ENCODE assay signal across 8 cellular contexts in the genomic region with DNA sequence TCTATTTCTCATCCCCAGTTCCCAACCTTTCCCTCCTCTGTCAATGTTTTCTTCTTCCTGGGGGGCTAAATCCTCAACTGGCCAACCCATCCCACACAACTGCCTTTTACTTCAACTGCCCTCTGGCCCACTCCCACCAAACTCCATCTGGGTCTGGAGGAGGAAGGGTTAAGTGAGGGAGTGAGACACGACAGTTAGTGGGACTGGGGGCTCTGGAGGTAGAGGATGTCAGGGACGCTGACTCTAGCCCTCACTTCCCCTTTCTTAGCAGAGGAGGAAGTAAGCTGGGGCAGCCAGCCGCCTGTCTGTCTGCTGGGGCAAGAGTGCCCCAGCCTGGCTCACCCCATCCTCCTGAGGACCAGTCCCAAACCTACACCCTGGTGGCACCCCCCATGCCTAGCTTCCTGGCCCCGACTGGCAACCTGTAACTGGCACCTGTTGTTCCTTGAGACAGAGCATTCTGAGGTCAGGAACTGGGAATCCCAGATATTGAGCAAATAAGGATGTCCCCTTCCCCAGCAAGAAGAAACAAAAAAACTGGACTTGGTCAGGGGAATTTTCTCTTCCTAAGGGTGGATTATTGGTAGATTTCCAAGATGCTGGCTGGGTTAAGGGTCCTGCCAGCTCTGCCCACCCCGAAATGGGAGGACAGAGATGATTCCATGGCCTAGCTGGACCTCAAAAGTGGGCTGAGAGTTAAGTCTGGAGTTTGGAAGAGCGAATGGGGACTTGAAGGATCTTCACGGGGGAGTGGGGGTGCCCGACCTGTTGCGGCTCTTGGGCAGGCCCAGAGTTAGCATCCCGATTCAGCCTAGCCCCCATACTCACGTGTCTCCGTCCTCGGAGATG. TPM values are rescaled to one million over a fixed set of nuclear protein-coding genes. Genes with fewer than 3 reads are reported as not detected.
DNase-seq lines count a peak whose midpoint lies in the region; ATAC-seq, FAIRE-seq and TF ChIP-seq lines count a peak whose summit lies in the region.

No MANE protein-coding gene starts in this region.

- ATAC-seq in HG02759 (IDR thresholded peaks at IDR 0.05; ENCODE audit: unreplicated experiment) (peak; percentile 21), upper lobe of right lung (peak; percentile 61)

- peak overlapping the region; percentile 82 for H3K4me3 Mint-ChIP-seq in mesothelial cell of epicardium

- no peaks in the 10 kb centered on the region for H3K36me3 Mint-ChIP-seq in mesothelial cell of epicardium

- H3K27ac Mint-ChIP-seq in mesothelial cell of epicardium: peak overlapping the region; percentile 84

- H3K4me1 ChIP-seq in SJSA1 (replicated peaks): peaks cover 27% of the 10 kb centered on the region
- peaks cover 28% of the 10 kb centered on the region for H3K4me1 ChIP-seq in upper lobe of right lung

- FAIRE-seq in GM12892 (lab: Jason Lieb, UNC): peak; percentile 86

- peaks cover 28% of the 10 kb centered on the region for H3K4me1 Mint-ChIP-seq in mesothelial cell of epicardium

- TF ChIP-seq CTCF in coronary artery (IDR thresholded peaks at IDR 0.05) (no peak), mesothelial cell of epicardium (IDR thresholded peaks at IDR 0.05; ENCODE audit: unreplicated experiment) (no peak), upper lobe of right lung (IDR thresholded peaks at IDR 0.05) (no peak)

- H3K4me3 ChIP-seq in SJSA1 (peak overlapping the region; percentile 67), coronary artery (peak overlapping the region; percentile 83), upper lobe of right lung (peak overlapping the region; percentile 89)

- H3K27me3 ChIP-seq in SJSA1 (replicated peaks): peaks cover 10% of the 10 kb centered on the region
- no peaks in the 10 kb centered on the region for H3K27me3 ChIP-seq in upper lobe of right lung

- peak; percentile 61; the same call in 1 of the 2 replicates for TF ChIP-seq POLR2A in GM12892 (IDR thresholded peaks at IDR 0.05; ENCODE audit: low read depth, low read length)

- H3K27ac ChIP-seq in SJSA1: no peak overlapping the region
- H3K27ac ChIP-seq in coronary artery: peak overlapping the region; percentile 69 to 86
- H3K27ac ChIP-seq in upper lobe of right lung: peak overlapping the region; percentile 87

- no peaks in the 10 kb centered on the region for H3K9me3 ChIP-seq in SJSA1 (replicated peaks)
- no peaks in the 10 kb centered on the region for H3K9me3 ChIP-seq in upper lobe of right lung

- DNase-seq in GM12892 (ENCODE audit: insufficient read length): peak; percentile 70
- no peak for DNase-seq in SJSA1 (ENCODE audit: low read depth in 1 of 2, low spot score in 2 of 2)
- no peak for DNase-seq in coronary artery (ENCODE audit: low spot score)
- no peak for DNase-seq in mesothelial cell of epicardium (ENCODE audit: low spot score in 2 of 2, unreplicated experiment in 2 of 2)
- peak; percentile 79 for DNase-seq in upper lobe of right lung
- DNase-seq in COLO668 (lab: John Stamatoyannopoulos, UW; ENCODE audit: unreplicated experiment): no peak
- DNase-seq in amniotic stem cell (lab: John Stamatoyannopoulos, UW): no peak

- intact Hi-C loops in upper lobe of right lung (cut with DNase I): no loop called here

- H3K9me3 Mint-ChIP-seq in mesothelial cell of epicardium: no peaks in the 10 kb centered on the region

- H3K27me3 Mint-ChIP-seq in mesothelial cell of epicardium (ENCODE audit: low read depth): peaks cover 24% of the 10 kb centered on the region

- H3K36me3 ChIP-seq in SJSA1 (peaks cover 38% of the 10 kb centered on the region), upper lobe of right lung (peaks cover 8% of the 10 kb centered on the region)

RNA-seq across cellular contexts. Expression of a gene that starts 1.0 kb away (rescaled TPM):
- 60.4 TPM for polyA plus RNA-seq in GM12892 (2012; ENCODE audit: missing spikeins)
- total RNA-seq in SJSA1 (2014; rRNA removed; shearing (Covaris generic)): 17.6 and 37.6 TPM in 2 replicates
- total RNA-seq in mesothelial cell of epicardium (8.9 to 9.7 TPM (median 9.2 TPM) in 3 replicates), upper lobe of right lung (7.1 TPM)

RNA-seq across cellular contexts. Expression of a gene that starts 5.9 kb away (rescaled TPM):
- polyA plus RNA-seq in GM12892 (2012; ENCODE audit: missing spikeins): 0.61 TPM
- not detected in 2 replicates for total RNA-seq in SJSA1 (2014; rRNA removed; shearing (Covaris generic))
- total RNA-seq in mesothelial cell of epicardium (0.45 to 0.80 TPM (median 0.56 TPM) in 3 replicates), upper lobe of right lung (not detected)

RNA-seq across cellular contexts. Expression of a gene that starts 7.0 kb away (rescaled TPM):
- polyA plus RNA-seq in GM12892 (2012; ENCODE audit: missing spikeins): 38.8 TPM
- total RNA-seq in SJSA1 (2014; rRNA removed; shearing (Covaris generic)): 89.9 and 107 TPM in 2 replicates
- total RNA-seq in mesothelial cell of epicardium (33.4 to 38.2 TPM (median 37.1 TPM) in 3 replicates), upper lobe of right lung (32.3 TPM)

RNA-seq across cellular contexts. Expression of a gene that starts 17.5 kb away (rescaled TPM):
- polyA plus RNA-seq in GM12892 (2012; ENCODE audit: missing spikeins): 974 TPM
- 1,415 and 1,548 TPM in 2 replicates for total RNA-seq in SJSA1 (2014; rRNA removed; shearing (Covaris generic))
- total RNA-seq in mesothelial cell of epicardium (992 to 1,038 TPM (median 1,015 TPM) in 3 replicates), upper lobe of right lung (660 TPM)

RNA-seq across cellular contexts. Expression of a gene that starts 41.0 kb away (rescaled TPM):
- 53.0 TPM for polyA plus RNA-seq in GM12892 (2012; ENCODE audit: missing spikeins)
- total RNA-seq in SJSA1 (2014; rRNA removed; shearing (Covaris generic)): 6.7 and 11.0 TPM in 2 replicates
- total RNA-seq in mesothelial cell of epicardium (13.2 to 13.9 TPM (median 13.9 TPM) in 3 replicates), upper lobe of right lung (59.8 TPM)

Comparison
In these comparisons a context has a peak if more than half of its experiments do, and no peak if none do; other contexts are left out.
1. DNase-seq: peak in GM12892 (single experiment) and upper lobe of right lung (single experiment); none in SJSA1 (0 of 2), coronary artery (single experiment), mesothelial cell of epicardium (0 of 2), COLO668 (single experiment) and amniotic stem cell (single experiment).
2. Peak in every context shown above with its lines, with median percentiles within 50 percentile points of each other: H3K4me3 ChIP-seq.